In genomic region chr3:23675010-23675409, GRCh38 we compare ENCODE assay signal across 24 cellular contexts.
"Had no signal": no experiment of that assay in that cellular context is flagged by ENCODE, and none has a peak within 500 bp of the region (broad histone marks: within the 10 kb centered on the region; RNA-seq: fewer than 3 reads in every experiment).

No MANE protein-coding gene starts in this region.

- H3K36me3 ChIP-seq: esophagus muscularis mucosa, gastroesophageal sphincter, heart left ventricle, left lung, lower lobe of right lung had no signal

- H3K4me3 ChIP-seq: coronary artery, dorsolateral prefrontal cortex, esophagus muscularis mucosa, gastroesophageal sphincter, heart left ventricle, hepatocyte, left lung, lower lobe of right lung, mucosa of descending colon had no signal

- H3K79me2 ChIP-seq: hepatocyte had no signal

- H3K27me3 ChIP-seq: dorsolateral prefrontal cortex, foreskin keratinocyte, hepatocyte had no signal

- H3K27ac ChIP-seq: coronary artery, dorsolateral prefrontal cortex, esophagus muscularis mucosa, foreskin keratinocyte, gastroesophageal sphincter, heart left ventricle, hepatocyte, left lung, lower lobe of right lung had no signal

- FAIRE-seq: endothelial cell of umbilical vein, frontal cortex, kidney had no signal

- ATAC-seq: foreskin keratinocyte; gastroesophageal sphincter; heart left ventricle; left lung; left ventricle myocardium superior; lower lobe of right lung; mucosa of descending colon; naive thymus-derived CD8-positive, alpha-beta T cell had no signal

- H3K4me1 ChIP-seq: foreskin keratinocyte had no signal

- DNase-seq: dermis blood vessel endothelial cell; dorsolateral prefrontal cortex; effector CD4-positive, alpha-beta T cell; effector memory CD4-positive, alpha-beta T cell; foreskin keratinocyte; heart left ventricle; hypothalamus; immature natural killer cell; islet precursor cell; kidney; kidney glomerular epithelial cell; left lung; left ventricle myocardium superior; lower lobe of right lung; mesenchymal stem cell; mucosa of descending colon; naive B cell; naive thymus-derived CD8-positive, alpha-beta T cell had no signal

- H2AFZ ChIP-seq: hepatocyte had no signal

- H3K9me3 ChIP-seq: esophagus muscularis mucosa, gastroesophageal sphincter, lower lobe of right lung, mucosa of descending colon had no signal

- H3K4me2 ChIP-seq: hepatocyte had no signal
